ENCODE assay signal across 9 cellular contexts in the genomic region with DNA sequence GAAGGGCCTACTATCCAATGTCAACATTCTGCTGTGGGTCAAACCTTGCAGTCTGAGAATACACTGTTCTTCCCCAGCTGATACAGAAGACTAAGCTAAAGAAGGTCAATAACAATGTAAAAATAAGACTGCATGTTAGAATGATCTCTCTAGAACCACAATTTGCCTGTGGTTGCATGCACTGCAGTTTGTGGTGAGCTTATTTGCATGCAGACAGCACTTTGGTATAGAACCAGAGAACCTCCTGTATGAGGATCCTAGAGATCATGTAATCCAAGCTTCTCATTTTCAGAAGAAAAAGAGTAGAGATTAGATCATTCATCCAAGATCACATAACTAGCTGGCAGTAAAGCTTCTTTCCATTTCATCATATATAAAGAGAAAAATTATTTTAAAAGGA. TPM values are rescaled to one million over a fixed set of nuclear protein-coding genes. Genes with fewer than 3 reads are reported as not detected.
DNase-seq lines count a peak whose midpoint lies in the region; ATAC-seq and TF ChIP-seq lines count a peak whose summit lies in the region.
"Had no signal": no experiment of that assay in that cellular context is flagged by ENCODE, and none has a peak within 500 bp of the region (broad histone marks: within the 10 kb centered on the region; RNA-seq: fewer than 3 reads in every experiment).

No MANE protein-coding gene starts in this region.

- no peak overlapping the region for H4K8ac ChIP-seq in mesendoderm (ENCODE audit: low read depth, low read length)

- no peak overlapping the region for H2AK5ac ChIP-seq in mesendoderm (ENCODE audit: low read length)

- no peak overlapping the region for H3K18ac ChIP-seq in mesendoderm (ENCODE audit: low read length)

- no peaks in the 10 kb centered on the region for H3K4me1 ChIP-seq in mesendoderm (ENCODE audit: control insufficient read depth, low read depth, low read length)

- no peaks in the 10 kb centered on the region for H3K79me2 ChIP-seq in mesendoderm (ENCODE audit: control insufficient read depth, insufficient read depth, low read length)

- TF ChIP-seq CTCF in type B pancreatic cell (conservative IDR thresholded peaks at IDR 0.05) = no peak

- no peak overlapping the region for H3K4me3 ChIP-seq in mesendoderm (ENCODE audit: low read length)

- no peaks in the 10 kb centered on the region for H3K27me3 Mint-ChIP-seq in effector memory CD8-positive, alpha-beta T cell
- H3K27me3 Mint-ChIP-seq in type B pancreatic cell = no peaks in the 10 kb centered on the region

- no peak overlapping the region for H4K5ac ChIP-seq in mesendoderm (ENCODE audit: low read length)

- H3K4ac ChIP-seq in mesendoderm (ENCODE audit: low read depth, low read length) = no peak overlapping the region

- H3K9me3 Mint-ChIP-seq in effector memory CD8-positive, alpha-beta T cell = no peaks in the 10 kb centered on the region
- H3K9me3 Mint-ChIP-seq in type B pancreatic cell = peaks cover 4% of the 10 kb centered on the region

- H3K27ac Mint-ChIP-seq in effector memory CD8-positive, alpha-beta T cell = no peak overlapping the region
- H3K27ac Mint-ChIP-seq in type B pancreatic cell = no peak overlapping the region

- intact Hi-C loops in posterior vena cava (cut with DNase I) = no loop called here

- no peak for DNase-seq in effector memory CD8-positive, alpha-beta T cell
- DNase-seq in posterior vena cava (ENCODE audit: low spot score) (no peak), type B pancreatic cell (ENCODE audit: extremely low spot score, unreplicated experiment) (no peak), mesendoderm (no peak), cerebellar nuclear complex (lab: John Stamatoyannopoulos, UW) (no peak)

- ATAC-seq in GM18867 (IDR thresholded peaks at IDR 0.05; ENCODE audit: unreplicated experiment) (peak; percentile 99), GM21529 (IDR thresholded peaks at IDR 0.05; ENCODE audit: unreplicated experiment) (peak; percentile 99), HG03469 (IDR thresholded peaks at IDR 0.05; ENCODE audit: unreplicated experiment) (peak; percentile 90)
- peak; percentile 73 for ATAC-seq in effector memory CD8-positive, alpha-beta T cell (replicated peaks)
- ATAC-seq: Right ventricle myocardium inferior had no signal

- H3K23ac ChIP-seq in mesendoderm (ENCODE audit: low read length) = no peak overlapping the region

- H3K27ac ChIP-seq in mesendoderm (ENCODE audit: low read depth, low read length) = no peak overlapping the region

- H2BK5ac ChIP-seq in mesendoderm (ENCODE audit: low read length) = no peak overlapping the region

- H3K4me2 ChIP-seq in mesendoderm (ENCODE audit: low read length) = no peak overlapping the region

- no peaks in the 10 kb centered on the region for H3K27me3 ChIP-seq in mesendoderm (ENCODE audit: insufficient read depth, low read length, poor library complexity)

- H2BK15ac ChIP-seq in mesendoderm (replicated peaks; ENCODE audit: low read depth) = no peak overlapping the region

- H3K56ac ChIP-seq in mesendoderm (ENCODE audit: low read length) = no peak overlapping the region

- H3K36me3 ChIP-seq in mesendoderm (ENCODE audit: control insufficient read depth, insufficient read depth, low read length) = no peaks in the 10 kb centered on the region

- H3K4me3 Mint-ChIP-seq in effector memory CD8-positive, alpha-beta T cell = no peak overlapping the region
- H3K4me3 Mint-ChIP-seq in type B pancreatic cell = no peak overlapping the region

- H3K4me1 Mint-ChIP-seq in effector memory CD8-positive, alpha-beta T cell (ENCODE audit: low read depth in 2 of 2) = peaks cover 14 to 44% of the 10 kb centered on the region in 2 donors
- no peaks in the 10 kb centered on the region for H3K4me1 Mint-ChIP-seq in type B pancreatic cell (ENCODE audit: unreplicated experiment)

- no peak overlapping the region for H2BK120ac ChIP-seq in mesendoderm (ENCODE audit: low read depth, low read length)

- no peak overlapping the region for H3K9ac ChIP-seq in mesendoderm (ENCODE audit: low read length)

- H3K36me3 Mint-ChIP-seq in effector memory CD8-positive, alpha-beta T cell (ENCODE audit: insufficient read depth) = peaks cover 6% of the 10 kb centered on the region
- no peaks in the 10 kb centered on the region for H3K36me3 Mint-ChIP-seq in type B pancreatic cell

- no peaks in the 10 kb centered on the region for H3K79me1 ChIP-seq in mesendoderm (ENCODE audit: low read length)

RNA-seq across cellular contexts. Expression of gene SYNJ1, which starts 15.8 kb away (rescaled TPM):
- total RNA-seq in posterior vena cava (10 to 100 TPM; 15.1 to 18.9 TPM), type B pancreatic cell (ENCODE audit: low replicate concordance) (11.1 and 12.0 TPM in 2 replicates)
- polyA plus RNA-seq in mesendoderm (2013, experiment 1 of 2) = 2.8 TPM
- polyA plus RNA-seq in mesendoderm (2013, experiment 2 of 2) = 3.4 TPM

RNA-seq across cellular contexts. Expression of gene PAXBP1, which starts 59.5 kb away (rescaled TPM):
- 10 to 100 TPM; 25.4 to 28.3 TPM for total RNA-seq in posterior vena cava
- total RNA-seq in type B pancreatic cell (ENCODE audit: low replicate concordance) = 52.0 and 80.2 TPM in 2 replicates
- polyA plus RNA-seq in mesendoderm (2013, experiment 1 of 2) = 37.8 TPM
- 38.3 TPM for polyA plus RNA-seq in mesendoderm (2013, experiment 2 of 2)
